3 cellular contexts compared by ENCODE assay signal in genomic region chr17:81245665-81246342, GRCh38.
TF ChIP-seq lines count a peak whose summit lies in the region.

No MANE protein-coding gene starts in this region.

TF ChIP-seq in SK-N-SH treated with all-trans-retinoic acid at 6 μM for 48 hours, 23 proteins besides CTCF, POLR2A, EP300 and RAD21:
- TF ChIP-seq BACH2 (CRISPR knock-in tag; IDR thresholded peaks at IDR 0.05; ENCODE audit: borderline replicate concordance) (no peak), CREB5 (CRISPR knock-in tag; IDR thresholded peaks at IDR 0.05; ENCODE audit: low read depth) (no peak), ARNTL (CRISPR knock-in tag; IDR thresholded peaks at IDR 0.05; ENCODE audit: borderline replicate concordance, low read depth) (no peak), TSHZ2 (CRISPR knock-in tag; IDR thresholded peaks at IDR 0.05) (no peak), ZFP3 (CRISPR knock-in tag; IDR thresholded peaks at IDR 0.05) (no peak)
TF ChIP-seq in SK-N-SH treated with all-trans-retinoic acid at 6 μM for 48 hours: peak in this region for 0.

TF ChIP-seq in SK-N-SH, 30 proteins besides CTCF, POLR2A, EP300 and RAD21:
- TF ChIP-seq TAF1 (IDR thresholded peaks at IDR 0.05; ENCODE audit: borderline replicate concordance, low read depth, low read length) = no peak
- no peak for TF ChIP-seq RCOR1 (IDR thresholded peaks at IDR 0.05; ENCODE audit: low read length)
- no peak for TF ChIP-seq REST (IDR thresholded peaks at IDR 0.05; ENCODE audit: low read depth, low read length)

TF ChIP-seq in IMR-90, 13 proteins besides CTCF, POLR2A, EP300 and RAD21:
- TF ChIP-seq RCOR1 (IDR thresholded peaks at IDR 0.05; ENCODE audit: insufficient replicate concordance, low read length) = no peak
